In the genomic region with DNA sequence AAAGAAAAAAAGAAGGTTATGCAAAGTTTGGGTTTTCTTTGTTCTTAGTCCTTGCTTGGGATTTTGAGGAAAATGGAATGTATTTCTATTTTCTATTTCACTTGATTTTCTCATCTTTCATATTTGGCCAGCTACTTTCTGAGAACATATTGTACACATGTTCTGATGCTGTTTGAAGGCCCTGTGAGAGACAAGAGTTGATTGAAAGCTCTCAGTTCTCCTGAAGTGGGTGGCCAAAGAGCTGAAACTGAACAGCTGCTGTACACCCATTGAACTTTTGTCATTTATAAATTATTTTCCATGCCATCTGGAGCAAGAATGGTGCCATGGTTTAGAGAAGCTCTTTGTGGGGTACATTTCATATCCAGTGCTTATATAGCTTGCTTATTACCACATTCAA, we compare ENCODE assay signal across 15 cellular contexts.
A peak's percentile ranks its signal among the peaks of the same experiment; 100 is the strongest.
DNase-seq lines count a peak whose midpoint lies in the region; ATAC-seq and TF ChIP-seq lines count a peak whose summit lies in the region.
"Had no signal": no experiment of that assay in that cellular context is flagged by ENCODE, and none has a peak within 500 bp of the region (broad histone marks: within the 10 kb centered on the region; RNA-seq: fewer than 3 reads in every experiment).

No MANE protein-coding gene starts in this region.

- H3K4me3 ChIP-seq in SK-N-MC (peak overlapping the region; percentile 66), ascending aorta (no peak overlapping the region)
- H3K4me3 ChIP-seq: right lobe of liver had no signal

- H3K9ac ChIP-seq in SK-N-MC (ENCODE audit: insufficient read length): no peak overlapping the region

- TF ChIP-seq CTCF in nephron (IDR thresholded peaks at IDR 0.05; ENCODE audit: unreplicated experiment in 3 of 3): no peak
- no peak for TF ChIP-seq CTCF in ascending aorta (IDR thresholded peaks at IDR 0.05)

- peaks cover 79% of the 10 kb centered on the region for H3K4me1 Mint-ChIP-seq in nephron
- H3K4me1 Mint-ChIP-seq: memory B cell had no signal

- H3K27ac ChIP-seq in SK-N-MC (peak overlapping the region; percentile 93), ascending aorta (no peak overlapping the region), substantia nigra (ENCODE audit: low read depth, low read length, poor library complexity, severe bottlenecking) (no peak overlapping the region)
- H3K27ac ChIP-seq: right lobe of liver, RWPE1 had no signal

- H3K9me3 Mint-ChIP-seq in nephron: no peaks in the 10 kb centered on the region
- H3K9me3 Mint-ChIP-seq: memory B cell; T-helper 1 cell treated with Interleukin-12 subunit alpha and Interleukin-12 subunit beta and Interleukin-4 antibody, amounts not matched to agents 30 μg/mL and 1 μg/mL, for 36 hours had no signal

- H3K36me3 ChIP-seq in SK-N-MC (ENCODE audit: insufficient read depth, low read length) (no peaks in the 10 kb centered on the region), ascending aorta (no peaks in the 10 kb centered on the region)
- H3K36me3 ChIP-seq: right lobe of liver had no signal

- peak; percentile 48 for ATAC-seq in HG03432 (IDR thresholded peaks at IDR 0.05; ENCODE audit: unreplicated experiment)

- peak overlapping the region; percentile 83 to 92 (median 89) for H3K27ac Mint-ChIP-seq in nephron
- H3K27ac Mint-ChIP-seq: memory B cell; T-helper 1 cell treated with Interleukin-12 subunit alpha and Interleukin-12 subunit beta and Interleukin-4 antibody, amounts not matched to agents 30 μg/mL and 1 μg/mL, for 36 hours had no signal

- intact Hi-C loops in ascending aorta (cut with DNase I): no loop called here

- H3K9me3 ChIP-seq in SK-N-MC (ENCODE audit: low read depth, low read length) (no peaks in the 10 kb centered on the region), ascending aorta (no peaks in the 10 kb centered on the region)
- H3K9me3 ChIP-seq: right lobe of liver had no signal

- peak overlapping the region in 1 of 3 experiments; percentile 31 for H3K4me3 Mint-ChIP-seq in nephron
- H3K4me3 Mint-ChIP-seq: memory B cell; T-helper 1 cell treated with Interleukin-12 subunit alpha and Interleukin-12 subunit beta and Interleukin-4 antibody, amounts not matched to agents 30 μg/mL and 1 μg/mL, for 36 hours had no signal

- DNase-seq in DMS 273 (lab: John Stamatoyannopoulos, UW; ENCODE audit: unreplicated experiment) (peak; percentile 89), SK-N-MC (ENCODE audit: low read depth, low spot score) (no peak), ecto neural progenitor cell (ENCODE audit: low spot score) (no peak), ascending aorta (ENCODE audit: low spot score in 2 of 2) (no peak), substantia nigra (lab: John Stamatoyannopoulos, UW) (no peak)
- DNase-seq: AML-193; NCI-H2029 treated with DMSO at 0.1 percent for 48 hours; NK-92 treated with Interleukin-12 subunit alpha and Interleukin-12 subunit beta, amount 100 ng/mL, for 24 hours; right lobe of liver; stimulated activated CD4-positive, alpha-beta T cell treated with anti-CD3 and anti-CD28 coated beads, Interleukin-2, amount 100 ng/mL, for 24 hours had no signal

- no peaks in the 10 kb centered on the region for H3K27me3 ChIP-seq in ascending aorta
- H3K27me3 ChIP-seq: right lobe of liver had no signal

- H3K27me3 Mint-ChIP-seq in nephron (ENCODE audit: low read depth): no peaks in the 10 kb centered on the region
- H3K27me3 Mint-ChIP-seq: memory B cell had no signal

- peaks cover 0 to 14% of the 10 kb centered on the region in 2 donors for H3K4me1 ChIP-seq in ascending aorta
- H3K4me1 ChIP-seq: right lobe of liver had no signal

- peaks cover 8% of the 10 kb centered on the region for H3K36me3 Mint-ChIP-seq in nephron (ENCODE audit: low read depth)
- H3K36me3 Mint-ChIP-seq: memory B cell had no signal
